Comparison of ENCODE assay signal across 10 cellular contexts in genomic region chr7:44103566-44103940, GRCh38.
DNase-seq lines count a peak whose midpoint lies in the region; ATAC-seq lines count a peak whose summit lies in the region.
"Had no signal": no experiment of that assay in that cellular context is flagged by ENCODE, and none has a peak within 500 bp of the region (broad histone marks: within the 10 kb centered on the region; RNA-seq: fewer than 3 reads in every experiment).

No MANE protein-coding gene starts in this region.

- no peak overlapping the region for H3K27ac ChIP-seq in HUES6 (ENCODE audit: low read depth, low read length)
- H3K27ac ChIP-seq in layer of hippocampus (ENCODE audit: low read depth, low read length) = peak overlapping the region; percentile 19
- H3K27ac ChIP-seq: HL-60 had no signal

- peak overlapping the region; percentile 61 for H3K4me3 ChIP-seq in HUES6 (ENCODE audit: low read depth, low read length)

- no peaks in the 10 kb centered on the region for H3K9me3 Mint-ChIP-seq in activated naive CD8-positive, alpha-beta T cell (ENCODE audit: low read depth)
- no peaks in the 10 kb centered on the region for H3K9me3 Mint-ChIP-seq in stimulated activated naive CD8-positive, alpha-beta T cell treated with anti-CD3 and anti-CD28 coated beads, Interleukin-15, amount 100 ng/mL, for 72 hours

- H3K36me3 ChIP-seq in HUES6 (ENCODE audit: control insufficient read depth, insufficient read depth, low read length) = peaks cover 11% of the 10 kb centered on the region

- peaks cover 13% of the 10 kb centered on the region for H3K4me1 ChIP-seq in HUES6 (ENCODE audit: control insufficient read depth, insufficient read depth, low read length)

- H3K27me3 Mint-ChIP-seq in activated naive CD8-positive, alpha-beta T cell = no peaks in the 10 kb centered on the region
- peaks cover 16% of the 10 kb centered on the region for H3K27me3 Mint-ChIP-seq in stimulated activated naive CD8-positive, alpha-beta T cell treated with anti-CD3 and anti-CD28 coated beads, Interleukin-15, amount 100 ng/mL, for 72 hours

- H3K4me3 Mint-ChIP-seq in activated naive CD8-positive, alpha-beta T cell = peak overlapping the region; percentile 71
- peak overlapping the region; percentile 67 to 71 for H3K4me3 Mint-ChIP-seq in stimulated activated naive CD8-positive, alpha-beta T cell treated with anti-CD3 and anti-CD28 coated beads, Interleukin-15, amount 100 ng/mL, for 72 hours

- H3K4me1 Mint-ChIP-seq in activated naive CD8-positive, alpha-beta T cell (ENCODE audit: low read depth) = peaks cover 16% of the 10 kb centered on the region
- peaks cover 40% of the 10 kb centered on the region for H3K4me1 Mint-ChIP-seq in stimulated activated naive CD8-positive, alpha-beta T cell treated with anti-CD3 and anti-CD28 coated beads, Interleukin-15, amount 100 ng/mL, for 72 hours

- no peaks in the 10 kb centered on the region for H3K36me3 Mint-ChIP-seq in activated naive CD8-positive, alpha-beta T cell

- no peak overlapping the region for H3K9ac ChIP-seq in HUES6 (ENCODE audit: low read length)

- peak overlapping the region; percentile 74 for H3K27ac Mint-ChIP-seq in activated naive CD8-positive, alpha-beta T cell
- H3K27ac Mint-ChIP-seq in stimulated activated naive CD8-positive, alpha-beta T cell treated with anti-CD3 and anti-CD28 coated beads, Interleukin-15, amount 100 ng/mL, for 72 hours = peak overlapping the region; percentile 66 to 72

- DNase-seq in stimulated activated naive CD8-positive, alpha-beta T cell treated with anti-CD3 and anti-CD28 coated beads, Interleukin-15, amount 100 ng/mL, for 72 hours = no peak
- DNase-seq in SIG-M5 treated with dmso at 0.1 percent for 504 hours (lab: John Stamatoyannopoulos, UW; ENCODE audit: unreplicated experiment) = no peak
- DNase-seq in activated effector memory CD4-positive, alpha-beta T cell treated with anti-CD3 and anti-CD28 coated beads, Interleukin-2, amount 50 U/mL, for 16 hours = no peak
- DNase-seq: central memory CD4-positive, alpha-beta T cell; NCI-H524 treated with DMSO at 0.1 percent for 48 hours had no signal

- no peaks in the 10 kb centered on the region for H3K9me3 ChIP-seq in HUES6 (ENCODE audit: control insufficient read depth, insufficient read depth, low read depth, low read length)

- peak; percentile 1 for ATAC-seq in stimulated activated naive CD8-positive, alpha-beta T cell treated with anti-CD3 and anti-CD28 coated beads, Interleukin-15, amount 100 ng/mL, for 72 hours
- ATAC-seq in GM19023 (IDR thresholded peaks at IDR 0.05; ENCODE audit: unreplicated experiment) = no peak

- H3K27me3 ChIP-seq in HUES6 (ENCODE audit: control insufficient read depth, insufficient read depth, low read length) (peaks cover 31% of the 10 kb centered on the region), layer of hippocampus (ENCODE audit: control insufficient read depth, insufficient read depth, low read length) (peaks cover 3% of the 10 kb centered on the region)
